1 cellular context compared by ENCODE assay signal in genomic region chr3:17033516-17034168, GRCh38.
TF ChIP-seq lines count a peak whose summit lies in the region.

No MANE protein-coding gene starts in this region.

TF ChIP-seq in WTC11, 78 proteins besides CTCF, POLR2A, EP300 and RAD21 (continued from another document):
- TF ChIP-seq PRDM15 (CRISPR knock-in tag; IDR thresholded peaks at IDR 0.05): no peak
- no peak for TF ChIP-seq NR2C2 (CRISPR knock-in tag; IDR thresholded peaks at IDR 0.05)
